In genomic region chr1:234658143-234658542, GRCh38 we compare ENCODE assay signal across 1 cellular context.
TF ChIP-seq lines count a peak whose summit lies in the region.

No MANE protein-coding gene starts in this region.

TF ChIP-seq in SK-N-SH, 30 proteins besides CTCF, POLR2A, EP300 and RAD21 (continued from another document):
- TF ChIP-seq SIN3A (IDR thresholded peaks at IDR 0.05; ENCODE audit: borderline replicate concordance, low read depth, low read length) = no peak
- no peak for TF ChIP-seq ELF1 (IDR thresholded peaks at IDR 0.05)
- no peak for TF ChIP-seq FOXJ3 (CRISPR knock-in tag; IDR thresholded peaks at IDR 0.05)
- TF ChIP-seq MXI1 (IDR thresholded peaks at IDR 0.05; ENCODE audit: low read depth, low read length) = no peak
- TF ChIP-seq PBX3 (IDR thresholded peaks at IDR 0.05) = no peak
- TF ChIP-seq ZBTB33 (IDR thresholded peaks at IDR 0.05; ENCODE audit: borderline replicate concordance, low read depth) = 0 out of 2 replicates have a peak, but pooled peaks have one; percentile 12
- no peak for TF ChIP-seq USF1 (IDR thresholded peaks at IDR 0.05; ENCODE audit: borderline replicate concordance, low read depth)
- TF ChIP-seq GATA2 (CRISPR knock-in tag; IDR thresholded peaks at IDR 0.05) = no peak
- 0 out of 2 replicates have a peak, but pooled peaks have one; percentile 21 for TF ChIP-seq TEAD4 (IDR thresholded peaks at IDR 0.05; ENCODE audit: borderline replicate concordance, insufficient read depth)
- TF ChIP-seq CHD2 (IDR thresholded peaks at IDR 0.05; ENCODE audit: low read length, partially characterized antibody) = no peak
- TF ChIP-seq SMC3 (IDR thresholded peaks at IDR 0.05; ENCODE audit: low read depth, low read length) = no peak
- no peak for TF ChIP-seq RFX5 (IDR thresholded peaks at IDR 0.05; ENCODE audit: low read length)
- TF ChIP-seq, protein P1, sequence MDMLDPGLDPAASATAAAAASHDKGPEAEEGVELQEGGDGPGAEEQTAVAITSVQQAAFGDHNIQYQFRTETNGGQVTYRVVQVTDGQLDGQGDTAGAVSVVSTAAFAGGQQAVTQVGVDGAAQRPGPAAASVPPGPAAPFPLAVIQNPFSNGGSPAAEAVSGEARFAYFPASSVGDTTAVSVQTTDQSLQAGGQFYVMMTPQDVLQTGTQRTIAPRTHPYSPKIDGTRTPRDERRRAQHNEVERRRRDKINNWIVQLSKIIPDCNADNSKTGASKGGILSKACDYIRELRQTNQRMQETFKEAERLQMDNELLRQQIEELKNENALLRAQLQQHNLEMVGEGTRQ (IDR thresholded peaks at IDR 0.05; ENCODE audit: borderline replicate concordance, low read depth, low read length) = no peak
- no peak for TF ChIP-seq POLR2AphosphoS5 (IDR thresholded peaks at IDR 0.05; ENCODE audit: low read depth, low read length)
- peak; percentile 52; the same call in 1 of the 2 replicates for TF ChIP-seq TCF12 (IDR thresholded peaks at IDR 0.05)
- no peak for TF ChIP-seq RCOR1 (IDR thresholded peaks at IDR 0.05; ENCODE audit: low read length)
- no peak for TF ChIP-seq MAX (IDR thresholded peaks at IDR 0.05; ENCODE audit: low read depth)
